12 cellular contexts compared by ENCODE assay signal in the genomic region with DNA sequence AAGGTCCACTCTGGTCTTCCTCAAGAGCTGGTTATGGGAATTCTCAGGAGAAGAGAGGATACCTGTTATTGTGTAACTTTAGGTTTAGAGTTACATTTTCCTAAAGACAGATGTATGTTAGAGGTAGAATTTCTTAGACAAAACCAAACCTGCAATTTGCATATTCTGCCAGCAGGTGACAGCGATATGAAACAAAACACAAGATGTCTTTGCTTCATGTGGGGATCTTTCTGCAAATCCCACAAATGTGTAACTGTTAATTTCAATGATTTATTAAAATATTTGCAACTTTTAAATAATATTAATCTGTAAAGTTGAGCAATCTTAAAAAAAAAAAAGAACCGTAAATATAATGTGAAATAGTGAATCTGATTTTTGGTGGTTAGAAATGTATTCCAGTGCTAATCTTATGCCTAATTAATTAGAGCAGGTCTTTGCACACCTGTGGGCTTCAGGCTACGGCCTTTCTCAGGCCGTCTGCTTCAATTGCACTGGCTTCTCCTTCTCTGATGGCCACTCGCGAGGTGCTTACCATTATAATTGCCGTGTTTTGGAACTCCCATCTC. TPM values are rescaled to one million over a fixed set of nuclear protein-coding genes. Genes with fewer than 3 reads are reported as not detected.
DNase-seq lines count a peak whose midpoint lies in the region; ATAC-seq and TF ChIP-seq lines count a peak whose summit lies in the region.
"Had no signal": no experiment of that assay in that cellular context is flagged by ENCODE, and none has a peak within 500 bp of the region (broad histone marks: within the 10 kb centered on the region; RNA-seq: fewer than 3 reads in every experiment).

No MANE protein-coding gene starts in this region.

- no peaks in the 10 kb centered on the region for H3K4me1 Mint-ChIP-seq in osteocyte (ENCODE audit: unreplicated experiment)
- H3K4me1 Mint-ChIP-seq: activated CD4-positive, alpha-beta memory T cell treated with anti-CD3 and anti-CD28 coated beads, Interleukin-2, amount 10 ng/mL, durations not matched to agents 7 days and 5 days had no signal

- BruUV-seq in mammary epithelial cell (replicated peaks; lab: Mats Ljungman, UMichigan) = no TSS peak

- H3K27ac ChIP-seq in mammary epithelial cell (ENCODE audit: insufficient read depth, low read depth, low read length) = no peak overlapping the region
- H3K27ac ChIP-seq: dorsolateral prefrontal cortex had no signal

- peaks cover 5% of the 10 kb centered on the region for H3K9me3 Mint-ChIP-seq in osteocyte (ENCODE audit: unreplicated experiment)

- H3F3A ChIP-seq in Loucy (ENCODE audit: low read depth) = no peaks in the 10 kb centered on the region

- ATAC-seq in HG02623 (IDR thresholded peaks at IDR 0.05; ENCODE audit: unreplicated experiment) (no peak), HG03520 (IDR thresholded peaks at IDR 0.05; ENCODE audit: unreplicated experiment) (no peak)

- intact Hi-C loops in mammary epithelial cell (cut with micrococcal nuclease) = loop anchor here (1.0 to 2.0 kb wide), 2 partner anchors 300 to 345 kb away; no protein-coding TSS in a partner anchor

- no peaks in the 10 kb centered on the region for H3K36me3 Mint-ChIP-seq in osteocyte (ENCODE audit: unreplicated experiment)

- H3K4me1 ChIP-seq in Loucy (ENCODE audit: insufficient read depth, low read length, poor library complexity, severe bottlenecking) (no peaks in the 10 kb centered on the region), mammary epithelial cell (ENCODE audit: insufficient read depth, low read length) (no peaks in the 10 kb centered on the region)

- H3K4me3 ChIP-seq in Loucy (ENCODE audit: low read length, poor library complexity, severe bottlenecking) (no peak overlapping the region), mammary epithelial cell (replicated peaks in 1 of 3; ENCODE audit: insufficient read depth in 1 of 3, low read depth in 2 of 3, low read length in 3 of 3) (no peak overlapping the region)
- H3K4me3 ChIP-seq: dorsolateral prefrontal cortex had no signal

- no peaks in the 10 kb centered on the region for H3K9me2 ChIP-seq in Loucy (replicated peaks; ENCODE audit: low read depth, low read length)

- H2AFZ ChIP-seq in Loucy (ENCODE audit: low read length) (no peak overlapping the region), mammary epithelial cell (ENCODE audit: low read depth, low read length) (no peak overlapping the region)

- H3K79me2 ChIP-seq in Loucy (ENCODE audit: insufficient read depth, low read length) = no peaks in the 10 kb centered on the region
- H3K79me2 ChIP-seq in mammary epithelial cell (ENCODE audit: insufficient read depth, low read length) = no peaks in the 10 kb centered on the region

- H3K36me3 ChIP-seq in Loucy (ENCODE audit: insufficient read depth, low read length) = no peaks in the 10 kb centered on the region
- H3K36me3 ChIP-seq in mammary epithelial cell (ENCODE audit: insufficient read depth, low read length) = no peaks in the 10 kb centered on the region

- in situ Hi-C loops in mammary epithelial cell (cut with MboI; ENCODE audit: low sequenced_read_pairs in 2 of 2) = loop anchor here in 1 of 2 donors (25.0 kb wide), 1 partner anchor 304 kb away; no protein-coding TSS in a partner anchor

- no peaks in the 10 kb centered on the region for H3K27me3 ChIP-seq in Loucy (ENCODE audit: insufficient read depth, low read length, poor library complexity, severe bottlenecking)
- H3K27me3 ChIP-seq in mammary epithelial cell (ENCODE audit: insufficient read depth, low read length) = no peaks in the 10 kb centered on the region
- H3K27me3 ChIP-seq: dorsolateral prefrontal cortex had no signal

- H3K27ac Mint-ChIP-seq in osteocyte (ENCODE audit: unreplicated experiment) = no peak overlapping the region
- H3K27ac Mint-ChIP-seq: activated CD4-positive, alpha-beta memory T cell treated with anti-CD3 and anti-CD28 coated beads, Interleukin-2, amount 10 ng/mL, durations not matched to agents 7 days and 5 days had no signal

- dilution Hi-C loops in mammary epithelial cell (cut with HindIII; ENCODE audit: low sequenced_read_pairs) = no loop called here

- DNase-seq in NCI-H1694 (lab: John Stamatoyannopoulos, UW) (peak; percentile 15), NCI-H1694 treated with DMSO at 0.1 percent for 48 hours (lab: John Stamatoyannopoulos, UW) (no peak), mammary epithelial cell (peak; percentile 5), osteocyte (ENCODE audit: extremely low spot score, unreplicated experiment) (no peak), EL (no peak)
- DNase-seq: activated CD4-positive, alpha-beta memory T cell treated with anti-CD3 and anti-CD28 coated beads, Interleukin-2, amount 10 ng/mL, durations not matched to agents 7 days and 5 days; dorsolateral prefrontal cortex; NCI-H510A had no signal

- CTCF ChIA-PET in mammary epithelial cell (lab: Charles Lee; ENCODE audit: low non-redundant PET) = interaction anchor here (0.6 kb wide), 1 partner anchor 346 kb away, joined by 3 read pairs; no protein-coding TSS in a partner anchor

- H3K9me3 ChIP-seq in Loucy (ENCODE audit: insufficient read depth, low read depth, low read length) (0 out of 2 replicates have a peak, but pooled peaks cover 4% of the 10 kb centered on the region), mammary epithelial cell (replicated peaks; ENCODE audit: insufficient read depth, low read length) (no peaks in the 10 kb centered on the region)

- TF ChIP-seq CTCF in Loucy (conservative IDR thresholded peaks at IDR 0.05; ENCODE audit: low read length) (peak; percentile 54), mammary epithelial cell (conservative IDR thresholded peaks at IDR 0.05 in 1 of 2, IDR thresholded peaks at IDR 0.05 in 1 of 2; ENCODE audit: extremely low read depth in 1 of 2, insufficient read depth in 1 of 2, low read depth in 1 of 2, low read length in 2 of 2) (peak; percentile 75 to 90), osteocyte (IDR thresholded peaks at IDR 0.05) (peak; percentile 20)

- WGBS in mammary epithelial cell (ENCODE audit: low coverage, missing lambda C conversion rate) = 73% methylated on average over 7 of the region's 7 CpGs

- no peak overlapping the region for H3K4me3 Mint-ChIP-seq in osteocyte (ENCODE audit: unreplicated experiment)
- H3K4me3 Mint-ChIP-seq: activated CD4-positive, alpha-beta memory T cell treated with anti-CD3 and anti-CD28 coated beads, Interleukin-2, amount 10 ng/mL, durations not matched to agents 7 days and 5 days had no signal

- H3K4me2 ChIP-seq in Loucy (ENCODE audit: low read depth, low read length, poor library complexity, severe bottlenecking) = no peak overlapping the region
- no peak overlapping the region for H3K4me2 ChIP-seq in mammary epithelial cell (ENCODE audit: insufficient read depth, low read depth, low read length)

- H4K20me1 ChIP-seq in Loucy (ENCODE audit: insufficient read depth, low read length, poor library complexity, severe bottlenecking) = no peaks in the 10 kb centered on the region
- H4K20me1 ChIP-seq in mammary epithelial cell (ENCODE audit: insufficient read depth, low read length) = no peaks in the 10 kb centered on the region

- no peaks in the 10 kb centered on the region for H3K27me3 Mint-ChIP-seq in osteocyte (ENCODE audit: unreplicated experiment)
- H3K27me3 Mint-ChIP-seq: activated CD4-positive, alpha-beta memory T cell treated with anti-CD3 and anti-CD28 coated beads, Interleukin-2, amount 10 ng/mL, durations not matched to agents 7 days and 5 days had no signal

- H3K9ac ChIP-seq in Loucy (ENCODE audit: low read depth, low read length, poor library complexity, severe bottlenecking) = no peak overlapping the region
- H3K9ac ChIP-seq in mammary epithelial cell (ENCODE audit: insufficient read depth, low read length) = no peak overlapping the region

RNA-seq across cellular contexts. Expression of a gene that starts 33.4 kb away (rescaled TPM):
- total RNA-seq in mammary epithelial cell = under 1 TPM; 0.33 to 0.40 TPM
- 0.25 TPM for polyA plus RNA-seq in mammary epithelial cell
- polyA minus RNA-seq in mammary epithelial cell = not detected
- total RNA-seq in osteocyte = 0.16 and 0.51 TPM in 2 replicates
- total RNA-seq: myocyte had no signal

Comparison
In these comparisons a context has a peak if more than half of its experiments do, and no peak if none do; other contexts are left out.
1. DNase-seq: peak in NCI-H1694 (single experiment) and mammary epithelial cell (single experiment); none in NCI-H1694 treated with DMSO at 0.1 percent for 48 hours (single experiment), osteocyte (single experiment) and EL (single experiment).
2. CTCF ChIP-seq: peak in every context shown above with its lines; median percentile 82 in mammary epithelial cell; 54 in Loucy; 20 in osteocyte.